Comparison of ENCODE assay signal across 14 cellular contexts in the genomic region with DNA sequence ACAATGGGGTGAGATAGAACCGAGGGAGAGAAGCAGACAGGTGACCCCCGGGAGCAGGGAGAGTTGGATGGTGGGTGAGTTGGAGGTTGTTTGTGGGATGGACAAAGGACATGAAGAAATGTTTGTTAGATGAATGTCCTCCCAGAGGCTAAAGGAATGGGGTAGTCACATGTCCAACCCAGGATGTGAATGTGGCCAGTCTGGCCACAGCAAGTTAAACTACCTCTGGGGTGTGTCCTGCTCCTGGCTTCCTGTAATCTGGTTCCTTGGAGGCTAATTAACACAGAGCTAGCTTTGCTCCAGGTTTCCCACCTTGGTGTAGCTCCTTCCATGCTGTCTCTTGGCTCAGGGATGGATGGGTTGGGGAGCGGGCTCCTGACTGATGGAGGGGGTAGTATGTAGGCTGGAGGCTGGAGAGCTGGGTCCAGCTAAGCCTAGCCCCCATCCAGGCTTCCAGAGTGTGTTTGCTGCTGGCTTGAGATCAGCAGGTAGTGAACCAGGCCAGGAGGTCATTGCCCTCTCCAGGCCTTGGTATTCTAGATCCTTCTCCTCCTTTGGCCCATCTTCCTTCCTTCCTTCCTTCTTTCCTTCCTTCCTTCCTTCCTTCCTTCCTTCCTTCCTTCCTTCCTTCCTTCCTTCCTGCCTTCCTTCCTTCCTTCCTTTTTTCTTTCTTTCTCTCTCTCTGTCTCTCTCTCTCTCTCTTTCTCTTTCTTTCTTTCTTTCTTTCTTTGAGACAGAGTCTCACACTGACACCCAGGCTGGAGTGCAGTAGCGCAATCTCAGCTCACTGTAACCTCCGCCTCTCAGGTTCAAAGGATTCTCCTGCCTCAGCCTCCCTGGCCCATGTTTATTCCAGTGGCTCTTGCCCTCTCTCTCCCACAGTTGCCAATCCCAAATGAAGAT. TPM values are rescaled to one million over a fixed set of nuclear protein-coding genes. Genes with fewer than 3 reads are reported as not detected.
DNase-seq lines count a peak whose midpoint lies in the region; ATAC-seq, FAIRE-seq and TF ChIP-seq lines count a peak whose summit lies in the region.
"Had no signal": no experiment of that assay in that cellular context is flagged by ENCODE, and none has a peak within 500 bp of the region (broad histone marks: within the 10 kb centered on the region; RNA-seq: fewer than 3 reads in every experiment).

No MANE protein-coding gene starts in this region.

- peaks cover 45% of the 10 kb centered on the region for H3F3A ChIP-seq in MM.1S (ENCODE audit: insufficient read depth, low read length)

- peak overlapping the region; percentile 83 for H2BK12ac ChIP-seq in trophoblast cell (ENCODE audit: low read length)

- H2AK5ac ChIP-seq in trophoblast cell (ENCODE audit: low read length) = peak overlapping the region; percentile 76

- FAIRE-seq in GM12891 (lab: Jason Lieb, UNC) = peak; percentile 87
- FAIRE-seq: small intestine had no signal

- peak overlapping the region; percentile 86 for H4K91ac ChIP-seq in trophoblast cell (ENCODE audit: low read depth, low read length)

- peaks cover 7% of the 10 kb centered on the region for H3K4me1 Mint-ChIP-seq in endodermal cell
- peaks cover 9 to 14% (median 12%) of the 10 kb centered on the region in 4 donors for H3K4me1 Mint-ChIP-seq in CD4-positive, alpha-beta memory T cell

- H4K8ac ChIP-seq in trophoblast cell (ENCODE audit: low read depth, low read length) = peak overlapping the region; percentile 80

- H3K27ac Mint-ChIP-seq in endodermal cell = peak overlapping the region; percentile 57
- H3K27ac Mint-ChIP-seq in CD4-positive, alpha-beta memory T cell = peak overlapping the region in 3 of 7 donors; percentile 0 to 72 (median 30)
- H3K27ac Mint-ChIP-seq: nephron progenitor cell had no signal

- H3K14ac ChIP-seq in trophoblast cell (ENCODE audit: low read length) = peak overlapping the region; percentile 72

- no peak overlapping the region for H3K4me3 Mint-ChIP-seq in endodermal cell
- H3K4me3 Mint-ChIP-seq in CD4-positive, alpha-beta memory T cell = no peak overlapping the region
- H3K4me3 Mint-ChIP-seq: nephron progenitor cell had no signal

- H3K18ac ChIP-seq in trophoblast cell (ENCODE audit: low read length) = peak overlapping the region; percentile 36

- H3K4me2 ChIP-seq in MM.1S (ENCODE audit: low read depth, low read length) = peak overlapping the region; percentile 89
- H3K4me2 ChIP-seq in trophoblast cell (ENCODE audit: low read length) = peak overlapping the region; percentile 29

- no peak for ATAC-seq in GM21737 (IDR thresholded peaks at IDR 0.05; ENCODE audit: unreplicated experiment)
- ATAC-seq in HG03439 (IDR thresholded peaks at IDR 0.05; ENCODE audit: unreplicated experiment) = no peak

- peaks cover 48% of the 10 kb centered on the region for H3K4me1 ChIP-seq in MM.1S (ENCODE audit: low read length)
- H3K4me1 ChIP-seq in endodermal cell (ENCODE audit: control insufficient read depth, insufficient read depth, low read length) = no peaks in the 10 kb centered on the region
- peaks cover 26% of the 10 kb centered on the region in 2 experiments for H3K4me1 ChIP-seq in trophoblast cell (ENCODE audit: control insufficient read depth in 1 of 2, insufficient read depth in 2 of 2, low read length in 2 of 2)
- H3K4me1 ChIP-seq in CD4-positive, alpha-beta memory T cell (ENCODE audit: insufficient read depth, low read length) = peaks cover 7% of the 10 kb centered on the region
- H3K4me1 ChIP-seq: upper lobe of left lung had no signal

- no peaks in the 10 kb centered on the region for H3K36me3 Mint-ChIP-seq in endodermal cell (ENCODE audit: low read depth)
- no peaks in the 10 kb centered on the region for H3K36me3 Mint-ChIP-seq in CD4-positive, alpha-beta memory T cell

- POLR2A ChIA-PET in CD4-positive, alpha-beta memory T cell (lab: Charles Lee; ENCODE audit: partially characterized antibody) = interaction anchor here (0.6 to 1.1 kb wide), 2 partner anchors 17 to 189 kb away, joined by 3 to 4 read pairs; no protein-coding TSS in a partner anchor

- H2BK120ac ChIP-seq in trophoblast cell (ENCODE audit: insufficient read depth, low read length, poor library complexity) = peak overlapping the region; percentile 79

- WGBS in endodermal cell (ENCODE audit: insufficient coverage in 1 of 2, insufficient read length in 1 of 2), 2 experiments = 92 to 95% methylated on average over 4 to 5 of the region's 5 CpGs
- no CpG with 5 or more reads among the region's 5 CpGs for WGBS in trophoblast cell (ENCODE audit: extremely low coverage, insufficient coverage, insufficient read length)

- H3K4me3 ChIP-seq in MM.1S (ENCODE audit: low read length) (peak overlapping the region; percentile 35; the same call in 1 of the 2 replicates), endodermal cell (ENCODE audit: low read length) (no peak overlapping the region), trophoblast cell (ENCODE audit: low read depth, low read length) (no peak overlapping the region)
- no peak overlapping the region for H3K4me3 ChIP-seq in CD4-positive, alpha-beta memory T cell (ENCODE audit: low read length in 2 of 2)
- H3K4me3 ChIP-seq: upper lobe of left lung had no signal

- H3K9ac ChIP-seq in MM.1S (ENCODE audit: low read length) (peak overlapping the region; percentile 64), endodermal cell (ENCODE audit: extremely low read depth, low read length, poor library complexity, severe bottlenecking) (no peak overlapping the region), trophoblast cell (ENCODE audit: low read length) (no peak overlapping the region)

- no peaks in the 10 kb centered on the region for H3K79me2 ChIP-seq in MM.1S (ENCODE audit: low read length)
- H3K79me2 ChIP-seq in trophoblast cell (ENCODE audit: control insufficient read depth, insufficient read depth, low read length, poor library complexity) = peaks cover 2% of the 10 kb centered on the region

- H3K36me3 ChIP-seq in MM.1S (replicated peaks; ENCODE audit: insufficient read depth, low read length) (no peaks in the 10 kb centered on the region), endodermal cell (ENCODE audit: control insufficient read depth, insufficient read depth, low read length) (no peaks in the 10 kb centered on the region), trophoblast cell (ENCODE audit: control insufficient read depth in 1 of 2, insufficient read depth in 2 of 2, low read length in 2 of 2) (no peaks in the 10 kb centered on the region)
- H3K36me3 ChIP-seq in CD4-positive, alpha-beta memory T cell (ENCODE audit: insufficient read depth, low read length) = no peaks in the 10 kb centered on the region
- H3K36me3 ChIP-seq: upper lobe of left lung had no signal

- H2AFZ ChIP-seq in MM.1S (ENCODE audit: low read length) (no peak overlapping the region), trophoblast cell (ENCODE audit: insufficient read depth, low read length, poor library complexity) (peak overlapping the region; percentile 32)

- H2BK5ac ChIP-seq in trophoblast cell (ENCODE audit: low read depth, low read length, poor library complexity) = peak overlapping the region; percentile 55

- H3K79me1 ChIP-seq in trophoblast cell (ENCODE audit: low read length) = peaks cover 17% of the 10 kb centered on the region

- H3K9me3 Mint-ChIP-seq in endodermal cell = no peaks in the 10 kb centered on the region
- H3K9me3 Mint-ChIP-seq in CD4-positive, alpha-beta memory T cell = no peaks in the 10 kb centered on the region
- H3K9me3 Mint-ChIP-seq: nephron progenitor cell had no signal

- no peaks in the 10 kb centered on the region for H4K20me1 ChIP-seq in MM.1S (ENCODE audit: insufficient read depth, low read length)

- TF ChIP-seq CTCF in MM.1S (IDR thresholded peaks at IDR 0.05; ENCODE audit: low read length) (no peak), endodermal cell (conservative IDR thresholded peaks at IDR 0.05) (no peak)

- H3K9me3 ChIP-seq in MM.1S (replicated peaks; ENCODE audit: insufficient read depth, low read length) (no peaks in the 10 kb centered on the region), endodermal cell (ENCODE audit: control insufficient read depth, low read length) (no peaks in the 10 kb centered on the region), trophoblast cell (ENCODE audit: insufficient read depth, low read depth, low read length) (no peaks in the 10 kb centered on the region)
- H3K9me3 ChIP-seq in CD4-positive, alpha-beta memory T cell (ENCODE audit: control insufficient read depth in 1 of 2, low read length in 2 of 2) = no peaks in the 10 kb centered on the region
- H3K9me3 ChIP-seq: upper lobe of left lung had no signal

- no peak for TF ChIP-seq POLR2A in GM12891 (IDR thresholded peaks at IDR 0.05; ENCODE audit: low read depth, low read length)

- intact Hi-C loops in CD4-positive, alpha-beta memory T cell (cut with micrococcal nuclease) = no loop called here

- H4K12ac ChIP-seq in trophoblast cell (ENCODE audit: low read depth, low read length) = peak overlapping the region; percentile 57

- H3K9me2 ChIP-seq in MM.1S (replicated peaks; ENCODE audit: insufficient read depth, low read length) = no peaks in the 10 kb centered on the region

- peak overlapping the region; percentile 89 for H3K27ac ChIP-seq in MM.1S (ENCODE audit: low read length)
- H3K27ac ChIP-seq in endodermal cell (ENCODE audit: low read depth, low read length) = no peak overlapping the region
- peak overlapping the region; percentile 85 for H3K27ac ChIP-seq in trophoblast cell (ENCODE audit: low read depth, low read length)
- no peak overlapping the region for H3K27ac ChIP-seq in CD4-positive, alpha-beta memory T cell (ENCODE audit: low read depth, low read length)
- H3K27ac ChIP-seq: upper lobe of left lung had no signal

- no peak overlapping the region for H3K23ac ChIP-seq in trophoblast cell (ENCODE audit: low read length)

- H3K27me3 ChIP-seq in MM.1S (replicated peaks; ENCODE audit: insufficient read depth, low read length) (no peaks in the 10 kb centered on the region), endodermal cell (ENCODE audit: control insufficient read depth, insufficient read depth, low read length, poor library complexity, severe bottlenecking) (no peaks in the 10 kb centered on the region), trophoblast cell (ENCODE audit: insufficient read depth, low read length) (no peaks in the 10 kb centered on the region)
- H3K27me3 ChIP-seq in CD4-positive, alpha-beta memory T cell (ENCODE audit: insufficient read depth, low read length) = no peaks in the 10 kb centered on the region
- H3K27me3 ChIP-seq: upper lobe of left lung had no signal

- CTCF ChIA-PET in CD4-positive, alpha-beta memory T cell (lab: Charles Lee; ENCODE audit: partially characterized antibody) = interaction anchor here (0.6 kb wide), 1 partner anchor 32 kb away, joined by 3 read pairs; no protein-coding TSS in a partner anchor

- H3K4ac ChIP-seq in trophoblast cell (ENCODE audit: low read depth, low read length) = peak overlapping the region; percentile 77

- peaks cover 2% of the 10 kb centered on the region for H3K27me3 Mint-ChIP-seq in endodermal cell (ENCODE audit: insufficient read depth)
- no peaks in the 10 kb centered on the region for H3K27me3 Mint-ChIP-seq in CD4-positive, alpha-beta memory T cell

- no peak for DNase-seq in GM12891 (ENCODE audit: insufficient read length, low spot score)
- DNase-seq in MM.1S = no peak
- DNase-seq in endodermal cell = peak; percentile 71
- DNase-seq in trophoblast cell = peak; percentile 77 to 86
- no peak for DNase-seq in CD4-positive, alpha-beta memory T cell
- DNase-seq in NCI-H2081 (lab: John Stamatoyannopoulos, UW) = no peak
- DNase-seq: activated CD8-positive, alpha-beta memory T cell treated with anti-CD3 and anti-CD28 coated beads for 24 hours; nephron progenitor cell; small intestine; T-helper 9 cell; upper lobe of left lung had no signal

RNA-seq across cellular contexts. Expression of gene UBE2G1, which starts 28.0 kb away (rescaled TPM):
- polyA plus RNA-seq in GM12891 (2012; ENCODE audit: low read depth, missing spikeins) = 48.9 TPM
- 100 to 1,000 TPM in 1 of 2 donors, 10 to 100 TPM in 1; 85.5 to 104 TPM for total RNA-seq in endodermal cell
- 79.2 TPM for polyA plus RNA-seq in endodermal cell (2013, experiment 1 of 2)
- polyA plus RNA-seq in endodermal cell (2013, experiment 2 of 2) = 71.8 TPM
- 225 and 236 TPM in 2 replicates for polyA plus RNA-seq in trophoblast cell (2013)
- 10 to 100 TPM; 56.9 to 61.6 TPM for total RNA-seq in CD4-positive, alpha-beta memory T cell
- 10 to 100 TPM; 62.4 to 69.4 TPM for polyA plus RNA-seq in CD4-positive, alpha-beta memory T cell

RNA-seq across cellular contexts. Expression of gene SPNS3, which starts 39.3 kb away (rescaled TPM):
- polyA plus RNA-seq in GM12891 (2012; ENCODE audit: low read depth, missing spikeins) = 1.3 TPM
- not detected for total RNA-seq in endodermal cell
- polyA plus RNA-seq in endodermal cell (2013, experiment 1 of 2) = not detected
- polyA plus RNA-seq in endodermal cell (2013, experiment 2 of 2) = not detected
- polyA plus RNA-seq in trophoblast cell (2013) = 2.2 TPM in 2 replicates
- total RNA-seq in CD4-positive, alpha-beta memory T cell = 1 to 10 TPM; 1.6 to 2.0 TPM
- polyA plus RNA-seq in CD4-positive, alpha-beta memory T cell = 1 to 10 TPM; 4.8 to 5.9 TPM
- total RNA-seq: LHCN-M2 had no signal

Comparison
In these comparisons a context has a peak if more than half of its experiments do, and no peak if none do; other contexts are left out.
1. DNase-seq: peak in endodermal cell (single experiment) and trophoblast cell (2 of 2); none in GM12891 (single experiment), MM.1S (single experiment), CD4-positive, alpha-beta memory T cell (0 of 5) and NCI-H2081 (0 of 2).
2. H3K27ac ChIP-seq: peak in MM.1S (single experiment) and trophoblast cell (single experiment); none in endodermal cell (single experiment) and CD4-positive, alpha-beta memory T cell (single experiment).